Comparison of ENCODE assay signal across 37 cellular contexts in the genomic region with DNA sequence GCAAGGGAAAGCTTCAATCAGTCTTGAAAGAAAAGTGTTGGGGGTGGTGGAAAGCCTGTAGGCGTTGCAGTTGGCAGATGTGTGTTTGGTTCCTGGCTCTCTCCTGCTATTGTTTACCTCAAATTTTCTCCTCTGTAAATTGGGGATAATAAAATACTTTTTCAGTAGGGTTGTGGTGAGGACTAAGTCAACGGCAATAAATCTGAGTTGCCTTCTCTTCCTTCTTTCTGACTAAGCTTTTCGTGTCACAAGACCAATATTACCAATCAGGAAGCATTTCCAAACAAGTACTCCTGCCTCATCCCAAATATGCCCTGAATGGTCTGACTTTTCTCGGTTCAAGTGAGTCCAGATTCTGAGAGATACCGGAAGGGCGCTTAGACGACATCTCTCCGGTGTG. TPM values are rescaled to one million over a fixed set of nuclear protein-coding genes. Genes with fewer than 3 reads are reported as not detected.
"Had no signal": no experiment of that assay in that cellular context is flagged by ENCODE, and none has a peak within 500 bp of the region (broad histone marks: within the 10 kb centered on the region; RNA-seq: fewer than 3 reads in every experiment).

No MANE protein-coding gene starts in this region.

- H3K4me1 ChIP-seq: ascending aorta had no signal

- H3K9me3 Mint-ChIP-seq: activated CD4-positive, alpha-beta T cell treated with anti-CD3 and anti-CD28 coated beads, Interleukin-2, amount 10 ng/mL, durations not matched to agents 24 days and 14 days; activated CD8-positive, alpha-beta T cell treated with anti-CD3 and anti-CD28 coated beads for 36 hours; activated naive CD4-positive, alpha-beta T cell treated with anti-CD3 and anti-CD28 coated beads, Interleukin-2, amount 50 U/mL, for 24 hours; activated naive CD8-positive, alpha-beta T cell treated with anti-CD3 and anti-CD28 coated beads, Interleukin-2, amount 10 ng/mL, durations not matched to agents 7 days and 5 days; activated T-cell treated with anti-CD3 and anti-CD28 coated beads, Interleukin-2, amount 50 U/mL, for 72 hours; activated T-helper 17 cell treated with anti-CD3 and anti-CD28 coated beads, Interleukin-2, amount 50 U/mL, for 72 hours; central memory CD8-positive, alpha-beta T cell had no signal

- H3K27ac ChIP-seq: ascending aorta, cardiac muscle cell, PC-9, RWPE1, VCaP had no signal

- H3K4me1 Mint-ChIP-seq: activated CD4-positive, alpha-beta T cell treated with anti-CD3 and anti-CD28 coated beads, Interleukin-2, amount 10 ng/mL, durations not matched to agents 24 days and 14 days; activated naive CD4-positive, alpha-beta T cell treated with anti-CD3 and anti-CD28 coated beads, Interleukin-2, amount 50 U/mL, for 24 hours; activated naive CD8-positive, alpha-beta T cell treated with anti-CD3 and anti-CD28 coated beads, Interleukin-2, amount 10 ng/mL, durations not matched to agents 7 days and 5 days; activated T-helper 17 cell treated with anti-CD3 and anti-CD28 coated beads, Interleukin-2, amount 50 U/mL, for 72 hours; central memory CD8-positive, alpha-beta T cell had no signal

- DNase-seq: activated CD4-positive, alpha-beta T cell treated with anti-CD3 and anti-CD28 coated beads, Interleukin-2, amount 10 ng/mL, durations not matched to agents 24 days and 14 days; activated CD4-positive, alpha-beta T cell treated with anti-CD3 and anti-CD28 coated beads, Interleukin-2, amount 50 U/mL, for 4 hours; activated CD8-positive, alpha-beta T cell treated with anti-CD3 and anti-CD28 coated beads for 36 hours; activated gamma-delta T cell; activated naive CD4-positive, alpha-beta T cell treated with Interleukin-2 at 50 U/mL for 16 hours; activated naive CD8-positive, alpha-beta T cell treated with anti-CD3 and anti-CD28 coated beads, Interleukin-2, amount 10 ng/mL, durations not matched to agents 7 days and 5 days; activated T-cell treated with anti-CD3 and anti-CD28 coated beads, Interleukin-2, amount 50 U/mL, for 1 hour; activated T-cell treated with anti-CD3 and anti-CD28 coated beads, Interleukin-2, amount 50 U/mL, for 72 hours; amygdala; MM.1S; NCI-H1092 treated with DMSO at 0.1 percent for 48 hours; NCI-H1417; NCI-H146; NCI-H187; NCI-H2029 treated with DMSO at 0.1 percent for 48 hours; NCI-H2107; NCI-H2171; NCI-H510A; NCI-H526; NCI-H748 treated with DMSO at 0.1 percent for 48 hours; NK-92 treated with Interleukin-12 subunit alpha and Interleukin-12 subunit beta, amount 100 ng/mL, for 24 hours; PC-9; SIG-M5; SW 1271; T-helper 1 cell; T-helper 2 cell; T-helper 9 cell had no signal

- ATAC-seq: activated CD8-positive, alpha-beta T cell treated with anti-CD3 and anti-CD28 coated beads for 36 hours; activated T-cell treated with anti-CD3 and anti-CD28 coated beads, Interleukin-2, amount 50 U/mL, for 72 hours; activated T-helper 17 cell treated with anti-CD3 and anti-CD28 coated beads, Interleukin-2, amount 50 U/mL, for 72 hours; Right ventricle myocardium inferior; SK-N-SH treated with all-trans-retinoic acid at 6 μM for 48 hours had no signal

- H2AFZ ChIP-seq: PC-9 had no signal

- H3K36me3 Mint-ChIP-seq: activated naive CD4-positive, alpha-beta T cell treated with anti-CD3 and anti-CD28 coated beads, Interleukin-2, amount 50 U/mL, for 24 hours; activated naive CD8-positive, alpha-beta T cell treated with anti-CD3 and anti-CD28 coated beads, Interleukin-2, amount 10 ng/mL, durations not matched to agents 7 days and 5 days had no signal

- H3K4me3 Mint-ChIP-seq: activated CD4-positive, alpha-beta T cell treated with anti-CD3 and anti-CD28 coated beads, Interleukin-2, amount 10 ng/mL, durations not matched to agents 24 days and 14 days; activated CD8-positive, alpha-beta T cell treated with anti-CD3 and anti-CD28 coated beads for 36 hours; activated naive CD4-positive, alpha-beta T cell treated with anti-CD3 and anti-CD28 coated beads, Interleukin-2, amount 50 U/mL, for 24 hours; activated naive CD8-positive, alpha-beta T cell treated with anti-CD3 and anti-CD28 coated beads, Interleukin-2, amount 10 ng/mL, durations not matched to agents 7 days and 5 days; activated T-cell treated with anti-CD3 and anti-CD28 coated beads, Interleukin-2, amount 50 U/mL, for 72 hours; activated T-helper 17 cell treated with anti-CD3 and anti-CD28 coated beads, Interleukin-2, amount 50 U/mL, for 72 hours; central memory CD8-positive, alpha-beta T cell had no signal

- H3K27me3 ChIP-seq: ascending aorta, cardiac muscle cell had no signal

- H3K4me3 ChIP-seq: ascending aorta, cardiac muscle cell, PC-9 had no signal

- H3K36me3 ChIP-seq: ascending aorta, cardiac muscle cell had no signal

- H3K9me3 ChIP-seq: ascending aorta had no signal

- H3K4me2 ChIP-seq: PC-9 had no signal

- H3K27ac Mint-ChIP-seq: activated CD4-positive, alpha-beta T cell treated with anti-CD3 and anti-CD28 coated beads, Interleukin-2, amount 10 ng/mL, durations not matched to agents 24 days and 14 days; activated CD8-positive, alpha-beta T cell treated with anti-CD3 and anti-CD28 coated beads for 36 hours; activated naive CD4-positive, alpha-beta T cell treated with anti-CD3 and anti-CD28 coated beads, Interleukin-2, amount 50 U/mL, for 24 hours; activated naive CD8-positive, alpha-beta T cell treated with anti-CD3 and anti-CD28 coated beads, Interleukin-2, amount 10 ng/mL, durations not matched to agents 7 days and 5 days; activated T-cell treated with anti-CD3 and anti-CD28 coated beads, Interleukin-2, amount 50 U/mL, for 72 hours; activated T-helper 17 cell treated with anti-CD3 and anti-CD28 coated beads, Interleukin-2, amount 50 U/mL, for 72 hours had no signal

RNA-seq across cellular contexts. Expression of gene CREB5, which starts 54.0 kb away (rescaled TPM):
- total RNA-seq: activated CD4-positive, alpha-beta T cell treated with anti-CD3 and anti-CD28 coated beads, Interleukin-2, amount 10 ng/mL, durations not matched to agents 24 days and 14 days; activated CD8-positive, alpha-beta memory T cell treated with anti-CD3 and anti-CD28 coated beads for 36 hours; activated naive CD8-positive, alpha-beta T cell treated with anti-CD3 and anti-CD28 coated beads, Interleukin-2, amount 10 ng/mL, durations not matched to agents 7 days and 5 days had no signal
